Comparison of ENCODE assay signal across 27 cellular contexts in genomic region chr7:80676404-80676803, GRCh38. TPM values are rescaled to one million over a fixed set of nuclear protein-coding genes. Genes with fewer than 3 reads are reported as not detected.
DNase-seq lines count a peak whose midpoint lies in the region; ATAC-seq, FAIRE-seq and TF ChIP-seq lines count a peak whose summit lies in the region.
"Had no signal": no experiment of that assay in that cellular context is flagged by ENCODE, and none has a peak within 500 bp of the region (broad histone marks: within the 10 kb centered on the region; RNA-seq: fewer than 3 reads in every experiment).

No MANE protein-coding gene starts in this region.

- peaks cover 0 to 54% of the 10 kb centered on the region in 2 donors for H3K36me3 ChIP-seq in left lung
- H3K36me3 ChIP-seq: BE2C, HAP-1 had no signal

- no peak overlapping the region for H3K4me2 ChIP-seq in A549
- H3K4me2 ChIP-seq: BLaER1 treated with 17β-estradiol and CSF1 and Interleukin-3, amounts not matched to agents 10 nM and 100 nM had no signal

- no peak for TF ChIP-seq POLR2A in A549 (IDR thresholded peaks at IDR 0.05; ENCODE audit: low read length)

- intact Hi-C loops in left lung (cut with DNase I) = loop anchor here in 1 of 2 donors (10.0 kb wide), 1 partner anchor 242 kb away; no protein-coding TSS in a partner anchor

- POLR2A ChIA-PET in A549 (lab: Yijun Ruan, JAX) = no interaction called here
- POLR2A ChIA-PET in RWPE1 (lab: Yijun Ruan, JAX; ENCODE audit: low non-redundant PET) = no interaction called here

- 86% methylated on average over 2 of the region's 2 CpGs for WGBS in A549 (ENCODE audit: missing lambda C conversion rate)

- no peak overlapping the region for H3K27ac ChIP-seq in A549
- H3K27ac ChIP-seq in RWPE1 = no peak overlapping the region
- no peak overlapping the region for H3K27ac ChIP-seq in foreskin keratinocyte
- no peak overlapping the region for H3K27ac ChIP-seq in left lung
- H3K27ac ChIP-seq: 22Rv1; BLaER1 treated with 17β-estradiol and CSF1 and Interleukin-3, amounts not matched to agents 10 nM and 100 nM had no signal

- TF ChIP-seq CTCF in A549 (IDR thresholded peaks at IDR 0.05) (no peak), RWPE1 (conservative IDR thresholded peaks at IDR 0.05; ENCODE audit: low read depth) (no peak), foreskin keratinocyte (conservative IDR thresholded peaks at IDR 0.05) (no peak), left lung (IDR thresholded peaks at IDR 0.05) (no peak)

- H3K27me3 ChIP-seq in foreskin keratinocyte (no peaks in the 10 kb centered on the region), left lung (no peaks in the 10 kb centered on the region)
- H3K27me3 ChIP-seq: BE2C; BLaER1 treated with 17β-estradiol and CSF1 and Interleukin-3, amounts not matched to agents 10 nM and 100 nM had no signal

- H3K4me3 ChIP-seq in A549 (no peak overlapping the region), left lung (no peak overlapping the region)
- H3K4me3 ChIP-seq: BLaER1 treated with 17β-estradiol and CSF1 and Interleukin-3, amounts not matched to agents 10 nM and 100 nM; HAP-1 had no signal

- TF ChIP-seq EP300 in A549 (IDR thresholded peaks at IDR 0.05) = no peak

- DNase-seq in A549 (ENCODE audit: low read depth in 1 of 2, low spot score in 1 of 2) (no peak), RWPE1 (ENCODE audit: low spot score) (peak; percentile 13), foreskin keratinocyte (no peak), urothelium cell line (ENCODE audit: low spot score) (no peak), NCI-H128 (lab: John Stamatoyannopoulos, UW; ENCODE audit: unreplicated experiment) (no peak), left lung (no peak)
- DNase-seq: ACHN; AML-193; BE2C; Calu3; CD4-positive, alpha-beta memory T cell; COR-L47; DMS53; DMS79 treated with DMSO at 0.1 percent for 48 hours; GF-D8; GOT3; HFFc6 had no signal

- no peaks in the 10 kb centered on the region for H3K9me3 ChIP-seq in A549
- no peaks in the 10 kb centered on the region for H3K9me3 ChIP-seq in left lung
- H3K9me3 ChIP-seq: BE2C; BLaER1 treated with 17β-estradiol and CSF1 and Interleukin-3, amounts not matched to agents 10 nM and 100 nM; HAP-1 had no signal

- H3K4me1 ChIP-seq in A549 (peaks cover 18% of the 10 kb centered on the region; the same call in 2 of the 3 replicates), foreskin keratinocyte (peaks cover 21% of the 10 kb centered on the region), left lung (peaks cover 0 to 4% of the 10 kb centered on the region in 2 donors)
- H3K4me1 ChIP-seq: BE2C, HAP-1 had no signal

- CTCF ChIA-PET in A549 (lab: Yijun Ruan, JAX) (interaction anchor here (0.9 to 2.6 kb wide), 3 partner anchors 15 to 248 kb away, joined by 3 to 15 read pairs (median 3); no protein-coding TSS in a partner anchor), RWPE1 (lab: Yijun Ruan, JAX) (no interaction called here)

- no peak for TF ChIP-seq RAD21 in A549 (conservative IDR thresholded peaks at IDR 0.05 in 1 of 2, IDR thresholded peaks at IDR 0.05 in 1 of 2)

- FAIRE-seq in A549 (lab: Jason Lieb, UNC) = no peak
- FAIRE-seq in urothelium cell line (lab: Jason Lieb, UNC) = peak; percentile 71
- FAIRE-seq: A204.1, GM12891, GM18507, H54 had no signal

- ATAC-seq in A549 (no peak), foreskin keratinocyte (peak; percentile 41), left lung (no peak), GM19328 (IDR thresholded peaks at IDR 0.05; ENCODE audit: unreplicated experiment) (no peak)

TF ChIP-seq in A549, 52 proteins besides CTCF, POLR2A, EP300 and RAD21:
- TF ChIP-seq CHD4 (IDR thresholded peaks at IDR 0.05; ENCODE audit: borderline replicate concordance) = no peak
- no peak for TF ChIP-seq HOXB5 (CRISPR knock-in tag; IDR thresholded peaks at IDR 0.05)
- TF ChIP-seq FOSL2 (IDR thresholded peaks at IDR 0.05) = no peak
- 0 out of 2 replicates have a peak, but pooled peaks have one; percentile 6 for TF ChIP-seq FOSL2 (CRISPR knock-in tag; IDR thresholded peaks at IDR 0.05)
- no peak for TF ChIP-seq RCOR1 (IDR thresholded peaks at IDR 0.05; ENCODE audit: low read depth, low read length)
- no peak for TF ChIP-seq ZNF302 (CRISPR knock-in tag; IDR thresholded peaks at IDR 0.05)

RNA-seq across cellular contexts. Expression of gene CD36, which starts 38.0 kb away (rescaled TPM):
- polyA plus RNA-seq in A549 (2011; rRNA removed) (0.37 and 0.60 TPM in 2 replicates), A549 (2017; fragmentation: RNase III; extraction: RNeasy Plus Mini Kit Qiagen cat#74134 plus additional on column Dnase treatment) (0.11 to 0.13 TPM (median 0.12 TPM) in 3 replicates), foreskin keratinocyte (0.02 TPM in 1 of 2 replicates, not detected in the other)
- polyA plus RNA-seq in A549 (2012; cell fraction: cytosol; rRNA removed) = 0.03 and 0.06 TPM in 2 replicates
- 0.02 TPM in 1 of 2 replicates, not detected in the other for polyA plus RNA-seq in A549 (2012; cell fraction: nucleus; rRNA removed)
- polyA minus RNA-seq in A549 (2011; rRNA and poly(A)+ RNA removed) = 0.04 TPM in 1 of 2 replicates, not detected in the other
- total RNA-seq in foreskin keratinocyte (0.20 TPM in 1 of 2 replicates, not detected in the other), left lung (100 to 1,000 TPM; 137 to 253 TPM)
- total RNA-seq: Calu3, Daoy, G401 had no signal

Comparison
In these comparisons a context has a peak if more than half of its experiments do, and no peak if none do; other contexts are left out.
1. RNA of gene CD36, which starts 38.0 kb away (total RNA-seq): 137 to 253 TPM in left lung; 0.20 TPM in foreskin keratinocyte; every median in the first group is over 100 times any median in the second.